Comparison of ENCODE assay signal across 8 cellular contexts in the genomic region with DNA sequence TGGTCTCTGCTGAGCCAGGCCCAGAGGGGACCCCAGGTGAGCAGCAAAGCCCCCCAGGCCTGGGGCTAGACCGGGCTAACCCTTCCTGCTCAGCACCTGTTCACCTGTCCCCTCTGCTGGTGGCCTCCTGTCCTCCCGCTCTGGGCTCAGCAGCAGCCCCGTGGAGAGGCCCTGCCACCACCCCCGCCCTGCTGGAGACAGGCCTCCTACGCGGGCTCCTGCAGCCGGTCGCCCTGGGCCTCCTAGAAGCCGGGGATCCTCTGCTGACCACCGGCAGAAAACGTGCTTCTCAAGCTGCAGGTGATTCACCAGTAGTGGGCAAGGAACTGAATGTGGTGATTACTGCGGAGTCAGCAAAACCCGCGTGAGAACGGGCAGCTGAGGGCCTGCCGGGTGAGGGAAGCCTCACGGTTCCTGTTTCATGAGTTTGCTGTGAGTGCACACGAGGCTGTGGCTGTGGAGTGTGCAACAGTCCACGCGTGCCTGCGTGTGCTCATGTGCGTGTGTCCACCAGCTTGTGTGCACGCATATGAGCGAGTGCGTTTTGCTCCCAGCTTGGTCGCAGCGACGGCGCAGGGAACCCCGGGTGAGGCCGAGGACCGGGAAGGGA. TPM values are rescaled to one million over a fixed set of nuclear protein-coding genes. Genes with fewer than 3 reads are reported as not detected.
DNase-seq lines count a peak whose midpoint lies in the region; ATAC-seq and TF ChIP-seq lines count a peak whose summit lies in the region.

No MANE protein-coding gene starts in this region.

- no peaks in the 10 kb centered on the region for H3K9me3 Mint-ChIP-seq in activated CD4-positive, alpha-beta T cell treated with anti-CD3 and anti-CD28 coated beads, Interleukin-2, amount 10 ng/mL, durations not matched to agents 24 days and 14 days

- DNase-seq in activated CD4-positive, alpha-beta T cell treated with anti-CD3 and anti-CD28 coated beads, Interleukin-2, amount 10 ng/mL, durations not matched to agents 24 days and 14 days = peak; percentile 76
- no peak for DNase-seq in activated CD4-positive, alpha-beta T cell treated with anti-CD3 and anti-CD28 coated beads, Interleukin-2, amount 50 U/mL, for 48 hours
- peak; percentile 72 for DNase-seq in SW480 (ENCODE audit: low spot score)
- DNase-seq in epithelial cell of esophagus (ENCODE audit: low read depth) = peak; percentile 71
- no peak for DNase-seq in effector CD8-positive, alpha-beta T cell (lab: John Stamatoyannopoulos, UW)
- no peak for DNase-seq in NCI-H187 treated with DMSO at 0.1 percent for 48 hours (lab: John Stamatoyannopoulos, UW)

- H3K27me3 ChIP-seq in muscle layer of duodenum (ENCODE audit: low read depth, low read length) = no peaks in the 10 kb centered on the region

- H3K9me3 ChIP-seq in muscle layer of duodenum (ENCODE audit: control insufficient read depth in 1 of 2, low read length in 2 of 2) = no peaks in the 10 kb centered on the region

- H3K4me1 ChIP-seq in muscle layer of duodenum (ENCODE audit: control insufficient read depth in 1 of 2, insufficient read depth in 2 of 2, low read length in 2 of 2) = peaks cover 0 to 39% of the 10 kb centered on the region in 2 donors

- no peaks in the 10 kb centered on the region for H3K36me3 ChIP-seq in muscle layer of duodenum (ENCODE audit: control insufficient read depth in 1 of 2, insufficient read depth in 2 of 2, low read length in 2 of 2)

- peaks cover 5% of the 10 kb centered on the region for H3K27me3 Mint-ChIP-seq in activated CD4-positive, alpha-beta T cell treated with anti-CD3 and anti-CD28 coated beads, Interleukin-2, amount 10 ng/mL, durations not matched to agents 24 days and 14 days

- H3K4me1 Mint-ChIP-seq in activated CD4-positive, alpha-beta T cell treated with anti-CD3 and anti-CD28 coated beads, Interleukin-2, amount 10 ng/mL, durations not matched to agents 24 days and 14 days = peaks cover 26% of the 10 kb centered on the region

- H3K4me3 Mint-ChIP-seq in activated CD4-positive, alpha-beta T cell treated with anti-CD3 and anti-CD28 coated beads, Interleukin-2, amount 10 ng/mL, durations not matched to agents 24 days and 14 days = peak overlapping the region; percentile 72

- no peak overlapping the region for H3K27ac ChIP-seq in muscle layer of duodenum (ENCODE audit: low read length)

- intact Hi-C loops in activated CD4-positive, alpha-beta T cell treated with anti-CD3 and anti-CD28 coated beads, Interleukin-2, amount 10 ng/mL, durations not matched to agents 24 days and 14 days (cut with micrococcal nuclease) = no loop called here

- ATAC-seq in GM21717 (IDR thresholded peaks at IDR 0.05; ENCODE audit: unreplicated experiment) = no peak

- H3K27ac Mint-ChIP-seq in activated CD4-positive, alpha-beta T cell treated with anti-CD3 and anti-CD28 coated beads, Interleukin-2, amount 10 ng/mL, durations not matched to agents 24 days and 14 days = peak overlapping the region; percentile 49

- no peak for TF ChIP-seq CTCF in epithelial cell of esophagus (IDR thresholded peaks at IDR 0.05; ENCODE audit: insufficient read depth, low read depth, low read length, missing control alignments)

- H3K36me3 Mint-ChIP-seq in activated CD4-positive, alpha-beta T cell treated with anti-CD3 and anti-CD28 coated beads, Interleukin-2, amount 10 ng/mL, durations not matched to agents 24 days and 14 days (ENCODE audit: low read depth) = peaks cover 2% of the 10 kb centered on the region

- H3K4me3 ChIP-seq in epithelial cell of esophagus (ENCODE audit: low read length) = peak overlapping the region; percentile 60
- peak overlapping the region; percentile 44 to 72 for H3K4me3 ChIP-seq in muscle layer of duodenum (ENCODE audit: low read depth in 1 of 2, low read length in 2 of 2)

RNA-seq across cellular contexts. Expression of a gene that starts 0.8 kb away (rescaled TPM):
- 4.3 and 4.6 TPM in 2 replicates for total RNA-seq in activated CD4-positive, alpha-beta T cell treated with anti-CD3 and anti-CD28 coated beads, Interleukin-2, amount 10 ng/mL, durations not matched to agents 24 days and 14 days

RNA-seq across cellular contexts. Expression of a gene that starts 15.4 kb away (rescaled TPM):
- 413 and 415 TPM in 2 replicates for total RNA-seq in activated CD4-positive, alpha-beta T cell treated with anti-CD3 and anti-CD28 coated beads, Interleukin-2, amount 10 ng/mL, durations not matched to agents 24 days and 14 days

RNA-seq across cellular contexts. Expression of a gene that starts 26.3 kb away (rescaled TPM):
- 0.09 TPM in 2 replicates for total RNA-seq in activated CD4-positive, alpha-beta T cell treated with anti-CD3 and anti-CD28 coated beads, Interleukin-2, amount 10 ng/mL, durations not matched to agents 24 days and 14 days

RNA-seq across cellular contexts. Expression of a gene that starts 38.8 kb away (rescaled TPM):
- 0.14 TPM in 1 of 2 replicates, not detected in the other for total RNA-seq in activated CD4-positive, alpha-beta T cell treated with anti-CD3 and anti-CD28 coated beads, Interleukin-2, amount 10 ng/mL, durations not matched to agents 24 days and 14 days

RNA-seq across cellular contexts. Expression of a gene that starts 59.3 kb away (rescaled TPM):
- total RNA-seq in activated CD4-positive, alpha-beta T cell treated with anti-CD3 and anti-CD28 coated beads, Interleukin-2, amount 10 ng/mL, durations not matched to agents 24 days and 14 days = 137 and 146 TPM in 2 replicates

Comparison
In these comparisons a context has a peak if more than half of its experiments do, and no peak if none do; other contexts are left out.
1. DNase-seq: peak in activated CD4-positive, alpha-beta T cell treated with anti-CD3 and anti-CD28 coated beads, Interleukin-2, amount 10 ng/mL, durations not matched to agents 24 days and 14 days (single experiment), SW480 (single experiment) and epithelial cell of esophagus (single experiment); none in activated CD4-positive, alpha-beta T cell treated with anti-CD3 and anti-CD28 coated beads, Interleukin-2, amount 50 U/mL, for 48 hours (0 of 2), effector CD8-positive, alpha-beta T cell (single experiment) and NCI-H187 treated with DMSO at 0.1 percent for 48 hours (single experiment).